Comparison of ENCODE assay signal across 30 cellular contexts in the genomic region with DNA sequence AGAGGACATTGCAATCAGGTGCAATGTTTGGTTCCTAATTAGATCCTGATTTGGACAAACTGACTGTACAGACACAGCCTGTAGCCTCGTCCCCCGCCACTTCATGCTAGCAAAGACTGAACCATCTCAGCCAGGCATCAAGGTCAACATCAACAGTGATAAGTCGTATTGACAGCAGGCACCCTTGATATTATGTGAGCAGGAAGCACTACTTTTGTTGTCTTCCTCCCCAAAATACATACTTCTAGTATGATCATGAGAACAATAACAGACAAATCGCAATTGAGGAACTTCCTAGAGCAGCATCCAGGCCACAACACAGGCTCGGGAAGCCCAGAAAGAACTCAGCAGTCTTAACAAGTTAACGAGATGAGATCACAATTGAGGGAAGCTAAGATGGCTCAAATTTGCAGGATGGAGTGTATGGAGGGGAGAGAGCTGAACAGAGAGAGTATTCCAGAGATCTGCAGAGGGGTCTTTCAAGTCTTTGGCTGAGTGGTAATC. TPM values are rescaled to one million over a fixed set of nuclear protein-coding genes. Genes with fewer than 3 reads are reported as not detected.
"Had no signal": no experiment of that assay in that cellular context is flagged by ENCODE, and none has a peak within 500 bp of the region (broad histone marks: within the 10 kb centered on the region; RNA-seq: fewer than 3 reads in every experiment).

No MANE protein-coding gene starts in this region.

- H3K4me3 ChIP-seq: esophagus squamous epithelium, heart right ventricle, left lung, lower lobe of right lung, neural progenitor cell, psoas muscle, smooth muscle cell, suprapubic skin, tibial artery had no signal

- H3K27ac ChIP-seq: epithelial cell of prostate, esophagus squamous epithelium, heart right ventricle, left lung, lower lobe of right lung, neural progenitor cell, parathyroid adenoma, psoas muscle, suprapubic skin, tibial artery had no signal

- H3K27me3 ChIP-seq: esophagus squamous epithelium, neural progenitor cell, suprapubic skin, tibial artery had no signal

- H3K9me3 ChIP-seq: esophagus squamous epithelium, left lung, lower lobe of right lung, psoas muscle, suprapubic skin, tibial artery had no signal

- H3K4me1 ChIP-seq: left lung, lower lobe of right lung, neural progenitor cell, parathyroid adenoma, psoas muscle had no signal

- H3K4me2 ChIP-seq: neural progenitor cell, smooth muscle cell had no signal

- ATAC-seq: activated CD4-positive, alpha-beta T cell treated with anti-CD3 and anti-CD28 coated beads for 36 hours; heart right ventricle; left lung; lower lobe of right lung; natural killer cell; psoas muscle; stimulated activated naive B cell treated with anti-CD40 and anti-IgM and Interleukin-4, amounts not matched to agents 10 μg/mL and 1 μg/mL and 100 μg/mL, for 72 hours had no signal

- H3K9ac ChIP-seq: neural progenitor cell, parathyroid adenoma had no signal

- DNase-seq: activated CD4-positive, alpha-beta T cell treated with anti-CD3 and anti-CD28 coated beads for 36 hours; activated CD4-positive, CD25-positive, alpha-beta regulatory T cell; activated effector memory CD4-positive, alpha-beta T cell treated with Interleukin-2 at 50 U/mL for 16 hours; activated naive CD4-positive, alpha-beta T cell treated with Interleukin-2 at 50 U/mL for 16 hours; activated T-cell treated with anti-CD3 and anti-CD28 coated beads for 4 hours; anterior cingulate cortex; dermis blood vessel endothelial cell; effector CD4-positive, alpha-beta T cell; esophagus squamous epithelium; foreskin melanocyte; heart right ventricle; kidney glomerular epithelial cell; left lung; lower lobe of right lung; mesenchymal stem cell; natural killer cell; occipital lobe; psoas muscle; stimulated activated CD4-positive, alpha-beta T cell treated with anti-CD3 and anti-CD28 coated beads, Interleukin-1b, Interleukin-23, amount 100 ng/mL, for 48 hours; stimulated activated naive B cell treated with anti-CD40 and anti-IgM and Interleukin-4, amounts not matched to agents 10 μg/mL and 1 μg/mL and 100 μg/mL, for 72 hours; tibial artery had no signal

- H3K36me3 ChIP-seq: esophagus squamous epithelium, heart right ventricle, left lung, lower lobe of right lung, neural progenitor cell, suprapubic skin, tibial artery had no signal

RNA-seq across cellular contexts. Expression of a gene that starts 20.4 kb away (rescaled TPM):
- total RNA-seq: activated CD4-positive, alpha-beta T cell treated with anti-CD3 and anti-CD28 coated beads for 36 hours; dermis blood vessel endothelial cell; glomerular endothelial cell; heart right ventricle; left lung; mononuclear cell; natural killer cell; occipital lobe had no signal

RNA-seq across cellular contexts. Expression of a gene that starts 25.5 kb away (rescaled TPM):
- total RNA-seq: activated CD4-positive, alpha-beta T cell treated with anti-CD3 and anti-CD28 coated beads for 36 hours; bronchial epithelial cell; dermis blood vessel endothelial cell; esophagus squamous epithelium; glomerular endothelial cell; left lung; lower lobe of right lung; natural killer cell; smooth muscle cell; suprapubic skin; ureter had no signal
- polyA plus RNA-seq: psoas muscle, smooth muscle cell had no signal

RNA-seq across cellular contexts. Expression of a gene that starts 55.7 kb away (rescaled TPM):
- total RNA-seq: activated CD4-positive, alpha-beta T cell treated with anti-CD3 and anti-CD28 coated beads for 36 hours; bronchial epithelial cell; dermis blood vessel endothelial cell; glomerular endothelial cell; heart right ventricle; left lung; lower lobe of right lung; mononuclear cell; natural killer cell; occipital lobe; smooth muscle cell; suprapubic skin; ureter had no signal
- polyA plus RNA-seq: heart right ventricle, smooth muscle cell had no signal
